10 cellular contexts compared by ENCODE assay signal in genomic region chr15:80031841-80032240, GRCh38. TPM values are rescaled to one million over a fixed set of nuclear protein-coding genes. Genes with fewer than 3 reads are reported as not detected.
DNase-seq lines count a peak whose midpoint lies in the region; ATAC-seq and TF ChIP-seq lines count a peak whose summit lies in the region.
"Had no signal": no experiment of that assay in that cellular context is flagged by ENCODE, and none has a peak within 500 bp of the region (broad histone marks: within the 10 kb centered on the region; RNA-seq: fewer than 3 reads in every experiment).

No MANE protein-coding gene starts in this region.

- H3K36me3 ChIP-seq in mammary epithelial cell (ENCODE audit: insufficient read depth, low read length): no peaks in the 10 kb centered on the region
- H3K36me3 ChIP-seq: brain microvascular endothelial cell had no signal

- peaks cover 20% of the 10 kb centered on the region for H3K4me1 Mint-ChIP-seq in stimulated activated naive CD8-positive, alpha-beta T cell treated with anti-CD3 and anti-CD28 coated beads, Interleukin-15, amount 100 ng/mL, for 72 hours

- no peak overlapping the region for H2AFZ ChIP-seq in mammary epithelial cell (ENCODE audit: low read depth, low read length)

- H3K27ac ChIP-seq in mammary epithelial cell (ENCODE audit: insufficient read depth, low read depth, low read length) (no peak overlapping the region), substantia nigra (ENCODE audit: low read depth, low read length, poor library complexity, severe bottlenecking) (no peak overlapping the region)
- H3K27ac ChIP-seq: brain microvascular endothelial cell had no signal

- WGBS in mammary epithelial cell (ENCODE audit: low coverage, missing lambda C conversion rate): 70% methylated on average over 3 of the region's 3 CpGs

- intact Hi-C loops in mammary epithelial cell (cut with micrococcal nuclease): no loop called here

- H3K9me3 Mint-ChIP-seq in stimulated activated naive CD8-positive, alpha-beta T cell treated with anti-CD3 and anti-CD28 coated beads, Interleukin-15, amount 100 ng/mL, for 72 hours: peaks cover 0 to 5% of the 10 kb centered on the region in 2 donors
- H3K9me3 Mint-ChIP-seq: HFFc6 had no signal

- DNase-seq in stimulated activated naive CD8-positive, alpha-beta T cell treated with anti-CD3 and anti-CD28 coated beads, Interleukin-15, Interleukin-2, amounts not matched to agents 100 U/mL and 50 U/mL, for 24 hours: no peak
- no peak for DNase-seq in stimulated activated naive CD8-positive, alpha-beta T cell treated with anti-CD3 and anti-CD28 coated beads, Interleukin-15, amount 100 ng/mL, for 72 hours
- DNase-seq in NCI-H2196 treated with DMSO at 0.1 percent for 48 hours (lab: John Stamatoyannopoulos, UW; ENCODE audit: unreplicated experiment) (peak; percentile 23), mammary epithelial cell (peak; percentile 30), substantia nigra (lab: John Stamatoyannopoulos, UW) (no peak)

- no peaks in the 10 kb centered on the region for H3K9me3 ChIP-seq in mammary epithelial cell (replicated peaks; ENCODE audit: insufficient read depth, low read length)

- no peaks in the 10 kb centered on the region for H4K20me1 ChIP-seq in mammary epithelial cell (ENCODE audit: insufficient read depth, low read length)

- no peak overlapping the region for H3K4me2 ChIP-seq in mammary epithelial cell (ENCODE audit: insufficient read depth, low read depth, low read length)

- H3K27me3 Mint-ChIP-seq in stimulated activated naive CD8-positive, alpha-beta T cell treated with anti-CD3 and anti-CD28 coated beads, Interleukin-15, amount 100 ng/mL, for 72 hours: no peaks in the 10 kb centered on the region

- H3K4me3 Mint-ChIP-seq in stimulated activated naive CD8-positive, alpha-beta T cell treated with anti-CD3 and anti-CD28 coated beads, Interleukin-15, amount 100 ng/mL, for 72 hours: no peak overlapping the region

- no peak for TF ChIP-seq CTCF in mammary epithelial cell (conservative IDR thresholded peaks at IDR 0.05 in 1 of 2, IDR thresholded peaks at IDR 0.05 in 1 of 2; ENCODE audit: extremely low read depth in 1 of 2, insufficient read depth in 1 of 2, low read depth in 1 of 2, low read length in 2 of 2)

- dilution Hi-C loops in mammary epithelial cell (cut with HindIII; ENCODE audit: low sequenced_read_pairs): no loop called here

- CTCF ChIA-PET in mammary epithelial cell (lab: Charles Lee; ENCODE audit: low non-redundant PET): no interaction called here

- H3K27ac Mint-ChIP-seq in stimulated activated naive CD8-positive, alpha-beta T cell treated with anti-CD3 and anti-CD28 coated beads, Interleukin-15, amount 100 ng/mL, for 72 hours: peak overlapping the region in 1 of 2 donors; percentile 62

- ATAC-seq in stimulated activated naive CD8-positive, alpha-beta T cell treated with anti-CD3 and anti-CD28 coated beads, Interleukin-15, Interleukin-2, amounts not matched to agents 100 U/mL and 50 U/mL, for 24 hours: peak; percentile 30
- ATAC-seq in stimulated activated naive CD8-positive, alpha-beta T cell treated with anti-CD3 and anti-CD28 coated beads, Interleukin-15, amount 100 ng/mL, for 72 hours: no peak
- ATAC-seq in HG03378 (IDR thresholded peaks at IDR 0.05; ENCODE audit: unreplicated experiment) (no peak), HG03521 (IDR thresholded peaks at IDR 0.05; ENCODE audit: unreplicated experiment) (no peak), HG03175 (IDR thresholded peaks at IDR 0.05; ENCODE audit: unreplicated experiment) (no peak)

- no peaks in the 10 kb centered on the region for H3K79me2 ChIP-seq in mammary epithelial cell (ENCODE audit: insufficient read depth, low read length)

- H3K27me3 ChIP-seq in mammary epithelial cell (ENCODE audit: insufficient read depth, low read length): no peaks in the 10 kb centered on the region
- H3K27me3 ChIP-seq: brain microvascular endothelial cell had no signal

- BruUV-seq in mammary epithelial cell (replicated peaks; lab: Mats Ljungman, UMichigan): no TSS peak

- H3K4me1 ChIP-seq in mammary epithelial cell (ENCODE audit: insufficient read depth, low read length): peaks cover 20% of the 10 kb centered on the region

- H3K4me3 ChIP-seq in mammary epithelial cell (replicated peaks in 1 of 3; ENCODE audit: insufficient read depth in 1 of 3, low read depth in 2 of 3, low read length in 3 of 3): no peak overlapping the region

- H3K9ac ChIP-seq in mammary epithelial cell (ENCODE audit: insufficient read depth, low read length): no peak overlapping the region

- in situ Hi-C loops in mammary epithelial cell (cut with MboI; ENCODE audit: low sequenced_read_pairs in 2 of 2): no loop called here

RNA-seq across cellular contexts. Expression of gene ZFAND6, which starts 27.6 kb away (rescaled TPM):
- 100 to 1,000 TPM in 1 of 2 donors, 10 to 100 TPM in 1; 52.7 to 102 TPM for total RNA-seq in mammary epithelial cell
- polyA plus RNA-seq in mammary epithelial cell: 71.8 TPM
- 6.9 TPM for polyA minus RNA-seq in mammary epithelial cell

Comparison
In these comparisons a context has a peak if more than half of its experiments do, and no peak if none do; other contexts are left out.
1. DNase-seq: peak in NCI-H2196 treated with DMSO at 0.1 percent for 48 hours (single experiment) and mammary epithelial cell (single experiment); none in stimulated activated naive CD8-positive, alpha-beta T cell treated with anti-CD3 and anti-CD28 coated beads, Interleukin-15, Interleukin-2, amounts not matched to agents 100 U/mL and 50 U/mL, for 24 hours (single experiment), stimulated activated naive CD8-positive, alpha-beta T cell treated with anti-CD3 and anti-CD28 coated beads, Interleukin-15, amount 100 ng/mL, for 72 hours (0 of 2) and substantia nigra (0 of 49).